33 cellular contexts compared by ENCODE assay signal in genomic region chr15:97849183-97849582, GRCh38.
A peak's percentile ranks its signal among the peaks of the same experiment; 100 is the strongest.
DNase-seq lines count a peak whose midpoint lies in the region; ATAC-seq and TF ChIP-seq lines count a peak whose summit lies in the region.
"Had no signal": no experiment of that assay in that cellular context is flagged by ENCODE, and none has a peak within 500 bp of the region (broad histone marks: within the 10 kb centered on the region; RNA-seq: fewer than 3 reads in every experiment).

No MANE protein-coding gene starts in this region.

- no peak overlapping the region for H3K27ac ChIP-seq in neural progenitor cell
- H3K27ac ChIP-seq in neuronal stem cell (replicated peaks; ENCODE audit: low read length), result no peak overlapping the region
- H3K27ac ChIP-seq: 22Rv1, Peyer's patch, skin epidermis, upper lobe of left lung had no signal

- no peak overlapping the region for H3K9ac ChIP-seq in neural progenitor cell
- H3K9ac ChIP-seq in neuronal stem cell (ENCODE audit: low read depth, low read length, poor library complexity), result no peak overlapping the region

- H3K36me3 Mint-ChIP-seq in neural progenitor cell, result no peaks in the 10 kb centered on the region
- H3K36me3 Mint-ChIP-seq: stimulated activated naive B cell treated with anti-CD40 and anti-IgM and Interleukin-4, amounts not matched to agents 10 μg/mL and 1 μg/mL and 100 μg/mL, for 72 hours had no signal

- H2BK15ac ChIP-seq in neuronal stem cell (ENCODE audit: low read length), result no peak overlapping the region

- in situ Hi-C loops in SK-MEL-5 (cut with HindIII; ENCODE audit: low pct_unique_long_range_greater_than_20kb, low sequenced_read_pairs), result no loop called here

- no peak overlapping the region for H3K23ac ChIP-seq in neuronal stem cell (ENCODE audit: low read depth, low read length, poor library complexity)

- H2AK5ac ChIP-seq in neuronal stem cell (ENCODE audit: low read depth, low read length), result no peak overlapping the region

- no peaks in the 10 kb centered on the region for H3K36me3 ChIP-seq in neural progenitor cell
- H3K36me3 ChIP-seq in neuronal stem cell (replicated peaks in 1 of 2; ENCODE audit: control insufficient read depth in 2 of 2, insufficient read depth in 2 of 2, low read length in 2 of 2), result no peaks in the 10 kb centered on the region
- H3K36me3 ChIP-seq: Peyer's patch, upper lobe of left lung had no signal

- no peaks in the 10 kb centered on the region for H3K79me2 ChIP-seq in neural progenitor cell (ENCODE audit: low read depth)

- no peak overlapping the region for H4K91ac ChIP-seq in neuronal stem cell (ENCODE audit: low read depth, low read length, poor library complexity)

- no peaks in the 10 kb centered on the region for H3K9me3 Mint-ChIP-seq in neural progenitor cell
- H3K9me3 Mint-ChIP-seq: activated CD4-positive, alpha-beta T cell treated with anti-CD3 and anti-CD28 coated beads, Interleukin-2, amount 10 ng/mL, durations not matched to agents 24 days and 14 days; activated T-helper 2 cell treated with anti-CD3 and anti-CD28 coated beads, Interferon-gamma antibody, Interleukin-2, Interleukin-4, amounts not matched to agents 10 μg/mL and 5 μg/mL and 100 μg/mL, durations not matched to agents 14 hours and 24 hours and 36 hours had no signal

- H3K4me2 ChIP-seq in neural progenitor cell, result no peak overlapping the region
- H3K4me2 ChIP-seq in neuronal stem cell (ENCODE audit: insufficient read depth, low read length, poor library complexity, severe bottlenecking), result no peak overlapping the region

- WGBS in neuronal stem cell (ENCODE audit: extremely low coverage in 2 of 2, insufficient read length in 2 of 2, insufficient replicate concordance in 1 of 2), 2 donors, result no CpG with 5 or more reads among the region's 6 CpGs

- TF ChIP-seq CTCF in LNCaP clone FGC (IDR thresholded peaks at IDR 0.05; ENCODE audit: control insufficient read depth, extremely low read depth, insufficient read depth), result peak; percentile 13; the same call in 1 of the 2 replicates
- TF ChIP-seq CTCF in neural progenitor cell (IDR thresholded peaks at IDR 0.05), result peak; percentile 41

- ATAC-seq in HG02885 (IDR thresholded peaks at IDR 0.05; ENCODE audit: poor library complexity, unreplicated experiment), result no peak
- ATAC-seq: left colon; stimulated activated naive B cell treated with anti-CD40 and anti-IgM and Interleukin-4, amounts not matched to agents 10 μg/mL and 1 μg/mL and 100 μg/mL, for 72 hours had no signal

- H3K79me1 ChIP-seq in neuronal stem cell (ENCODE audit: low read depth, low read length), result no peaks in the 10 kb centered on the region

- no peaks in the 10 kb centered on the region for H4K20me1 ChIP-seq in neural progenitor cell (ENCODE audit: low read depth)

- no peak overlapping the region for H3K4me3 Mint-ChIP-seq in neural progenitor cell
- H3K4me3 Mint-ChIP-seq: activated CD4-positive, alpha-beta T cell treated with anti-CD3 and anti-CD28 coated beads, Interleukin-2, amount 10 ng/mL, durations not matched to agents 24 days and 14 days; nephron; stimulated activated naive B cell treated with anti-CD40 and anti-IgM and Interleukin-4, amounts not matched to agents 10 μg/mL and 1 μg/mL and 100 μg/mL, for 72 hours had no signal

- H2BK120ac ChIP-seq in neuronal stem cell (ENCODE audit: low read depth, low read length), result no peak overlapping the region

- no peaks in the 10 kb centered on the region for H3K4me1 Mint-ChIP-seq in neural progenitor cell
- H3K4me1 Mint-ChIP-seq: activated CD4-positive, alpha-beta T cell treated with anti-CD3 and anti-CD28 coated beads, Interleukin-2, amount 10 ng/mL, durations not matched to agents 24 days and 14 days; nephron had no signal

- no peak overlapping the region for H3K4ac ChIP-seq in neuronal stem cell (ENCODE audit: low read length)

- H3K27ac Mint-ChIP-seq in neural progenitor cell, result no peak overlapping the region
- H3K27ac Mint-ChIP-seq: activated CD4-positive, alpha-beta T cell treated with anti-CD3 and anti-CD28 coated beads, Interleukin-2, amount 10 ng/mL, durations not matched to agents 24 days and 14 days; activated T-helper 2 cell treated with anti-CD3 and anti-CD28 coated beads, Interferon-gamma antibody, Interleukin-2, Interleukin-4, amounts not matched to agents 10 μg/mL and 5 μg/mL and 100 μg/mL, durations not matched to agents 14 hours and 24 hours and 36 hours; nephron; stimulated activated naive B cell treated with anti-CD40 and anti-IgM and Interleukin-4, amounts not matched to agents 10 μg/mL and 1 μg/mL and 100 μg/mL, for 72 hours had no signal

- peak; percentile 1 for DNase-seq in DMS53 (lab: John Stamatoyannopoulos, UW)
- no peak for DNase-seq in DMS53 treated with DMSO at 0.1 percent for 48 hours (lab: John Stamatoyannopoulos, UW; ENCODE audit: unreplicated experiment)
- no peak for DNase-seq in LNCaP clone FGC (ENCODE audit: low read depth)
- DNase-seq in SK-MEL-5 (ENCODE audit: low read depth, low spot score), result peak; percentile 38
- no peak for DNase-seq in neural progenitor cell (ENCODE audit: low spot score)
- no peak for DNase-seq in neuronal stem cell (ENCODE audit: low spot score)
- DNase-seq in stimulated activated CD4-positive, alpha-beta T cell treated with anti-CD3 and anti-CD28 coated beads, Interleukin-4, amount 100 ng/mL, for 1 hour, result no peak
- DNase-seq: activated CD4-positive, alpha-beta T cell treated with anti-CD3 and anti-CD28 coated beads, Interleukin-2, amount 10 ng/mL, durations not matched to agents 24 days and 14 days; activated CD8-positive, alpha-beta memory T cell treated with anti-CD3 and anti-CD28 coated beads for 24 hours; activated naive CD4-positive, alpha-beta T cell treated with anti-CD3 and anti-CD28 coated beads, Interleukin-2, amount 50 U/mL, for 16 hours; activated T-cell treated with anti-CD3 and anti-CD28 coated beads for 4 hours; amniotic stem cell; DMS79 treated with DMSO at 0.1 percent for 48 hours; GF-D8; left colon; mammary epithelial cell; NCI-H1105; NCI-H187 treated with DMSO at 0.1 percent for 48 hours; NCI-H2171 treated with DMSO at 0.1 percent for 48 hours; NCI-H510A treated with DMSO at 0.1 percent for 48 hours; NK-92 treated with Interleukin-12 subunit alpha and Interleukin-12 subunit beta, amount 100 ng/mL, for 24 hours; Peyer's patch; retina; SHP77 treated with DMSO at 0.1 percent for 48 hours; stimulated activated naive B cell treated with anti-CD40 and anti-IgM and Interleukin-4, amounts not matched to agents 10 μg/mL and 1 μg/mL and 100 μg/mL, for 72 hours; substantia nigra; SW 1271; upper lobe of left lung had no signal

- H2BK12ac ChIP-seq in neuronal stem cell (ENCODE audit: low read length), result no peak overlapping the region

- H3K9me3 ChIP-seq in neural progenitor cell (ENCODE audit: low read depth) (no peaks in the 10 kb centered on the region), neuronal stem cell (replicated peaks in 1 of 2; ENCODE audit: control insufficient read depth in 2 of 2, insufficient read depth in 1 of 2, low read depth in 1 of 2, low read length in 2 of 2) (peaks cover 0 to 2% of the 10 kb centered on the region in 2 donors)
- H3K9me3 ChIP-seq: Peyer's patch had no signal

- H2AFZ ChIP-seq in neural progenitor cell (replicated peaks) (no peak overlapping the region), neuronal stem cell (ENCODE audit: low read length) (no peak overlapping the region)

- no peaks in the 10 kb centered on the region for H3K27me3 ChIP-seq in neural progenitor cell
- no peaks in the 10 kb centered on the region for H3K27me3 ChIP-seq in neuronal stem cell (ENCODE audit: control insufficient read depth in 3 of 3, insufficient read depth in 3 of 3, low read depth in 1 of 3, low read length in 3 of 3)
- H3K27me3 ChIP-seq: Peyer's patch, upper lobe of left lung had no signal

- H3K27me3 Mint-ChIP-seq in neural progenitor cell (ENCODE audit: insufficient read depth, low read depth), result peaks cover 2% of the 10 kb centered on the region
- H3K27me3 Mint-ChIP-seq: activated CD4-positive, alpha-beta T cell treated with anti-CD3 and anti-CD28 coated beads, Interleukin-2, amount 10 ng/mL, durations not matched to agents 24 days and 14 days; stimulated activated naive B cell treated with anti-CD40 and anti-IgM and Interleukin-4, amounts not matched to agents 10 μg/mL and 1 μg/mL and 100 μg/mL, for 72 hours had no signal

- no peak overlapping the region for H2BK5ac ChIP-seq in neuronal stem cell (ENCODE audit: low read length)

- no peak overlapping the region for H4K8ac ChIP-seq in neuronal stem cell (ENCODE audit: low read depth, low read length)

- no peaks in the 10 kb centered on the region for H3K4me1 ChIP-seq in neural progenitor cell
- H3K4me1 ChIP-seq in neuronal stem cell (ENCODE audit: control insufficient read depth in 2 of 2, insufficient read depth in 1 of 2, low read depth in 1 of 2, low read length in 2 of 2), result no peaks in the 10 kb centered on the region
- H3K4me1 ChIP-seq: Peyer's patch, upper lobe of left lung had no signal

- no peak overlapping the region for H3K14ac ChIP-seq in neuronal stem cell (ENCODE audit: low read length)

- H3K18ac ChIP-seq in neuronal stem cell (ENCODE audit: low read length), result no peak overlapping the region

- H3F3A ChIP-seq in neural progenitor cell (ENCODE audit: low read depth), result no peaks in the 10 kb centered on the region

- H3K4me3 ChIP-seq in LNCaP clone FGC (ENCODE audit: low read depth, low read length) (no peak overlapping the region), neural progenitor cell (no peak overlapping the region), neuronal stem cell (ENCODE audit: low read length in 2 of 2) (no peak overlapping the region)
- H3K4me3 ChIP-seq: Peyer's patch, skin epidermis, upper lobe of left lung had no signal

Comparison
In these comparisons a context has a peak if more than half of its experiments do, and no peak if none do; other contexts are left out.
1. DNase-seq: peak in DMS53 (single experiment) and SK-MEL-5 (single experiment); none in DMS53 treated with DMSO at 0.1 percent for 48 hours (single experiment), LNCaP clone FGC (single experiment), neural progenitor cell (single experiment), neuronal stem cell (single experiment) and stimulated activated CD4-positive, alpha-beta T cell treated with anti-CD3 and anti-CD28 coated beads, Interleukin-4, amount 100 ng/mL, for 1 hour (single experiment).